8 cellular contexts compared by ENCODE assay signal in the genomic region with DNA sequence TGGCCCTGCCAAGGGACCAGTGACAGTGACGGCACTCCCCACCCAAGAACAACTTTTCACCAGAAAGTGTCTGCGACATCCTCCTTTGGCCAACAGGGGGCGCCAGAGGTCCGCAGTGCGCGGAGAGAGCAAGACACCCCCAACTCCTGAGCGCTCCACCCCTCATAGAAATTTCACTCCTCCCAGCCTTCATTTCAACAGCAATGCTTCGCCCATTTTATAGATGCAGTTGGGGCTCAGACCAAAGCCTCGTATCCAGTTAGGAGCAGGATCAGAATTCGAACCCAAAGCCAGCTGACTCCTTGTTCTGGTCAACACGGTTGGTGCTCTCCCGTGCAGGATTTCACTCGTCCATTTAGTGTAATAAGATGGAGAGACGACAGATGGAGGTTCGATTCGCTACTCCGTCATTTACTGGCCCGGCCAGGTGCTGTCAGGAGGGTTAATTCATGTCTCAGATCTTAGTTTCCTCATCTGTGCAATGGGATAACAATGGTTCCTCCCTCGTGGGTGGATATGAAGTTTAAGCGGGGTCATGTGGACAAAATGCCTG. TPM values are rescaled to one million over a fixed set of nuclear protein-coding genes. Genes with fewer than 3 reads are reported as not detected.
DNase-seq lines count a peak whose midpoint lies in the region; ATAC-seq and TF ChIP-seq lines count a peak whose summit lies in the region.

No MANE protein-coding gene starts in this region.

- no peak for TF ChIP-seq POLR2A in uterus (IDR thresholded peaks at IDR 0.05)

- TF ChIP-seq CTCF in heart right ventricle (IDR thresholded peaks at IDR 0.05): peak; percentile 86 to 94 (median 91)
- peak; percentile 77 to 84 (median 82) for TF ChIP-seq CTCF in uterus (IDR thresholded peaks at IDR 0.05)

- H3K9me3 ChIP-seq in heart right ventricle: no peaks in the 10 kb centered on the region
- no peaks in the 10 kb centered on the region for H3K9me3 ChIP-seq in uterus

- peaks cover 29% of the 10 kb centered on the region for H3K4me1 Mint-ChIP-seq in activated naive CD8-positive, alpha-beta T cell treated with anti-CD3 and anti-CD28 coated beads, Interleukin-2, amount 10 ng/mL, durations not matched to agents 7 days and 5 days

- no peak overlapping the region for H3K27ac ChIP-seq in heart right ventricle
- no peak overlapping the region for H3K27ac ChIP-seq in uterus

- peaks cover 1% of the 10 kb centered on the region for H3K36me3 Mint-ChIP-seq in activated naive CD8-positive, alpha-beta T cell treated with anti-CD3 and anti-CD28 coated beads, Interleukin-2, amount 10 ng/mL, durations not matched to agents 7 days and 5 days

- H3K4me3 Mint-ChIP-seq in activated naive CD8-positive, alpha-beta T cell treated with anti-CD3 and anti-CD28 coated beads, Interleukin-2, amount 10 ng/mL, durations not matched to agents 7 days and 5 days: peak overlapping the region; percentile 70

- peak; percentile 19 for ATAC-seq in activated naive CD8-positive, alpha-beta T cell treated with anti-CD3 and anti-CD28 coated beads, Interleukin-2, amount 10 ng/mL, durations not matched to agents 7 days and 5 days (ENCODE audit: low read depth)
- ATAC-seq in heart right ventricle (peak; percentile 23 to 56 (median 37)), GM18873 (IDR thresholded peaks at IDR 0.05; ENCODE audit: low FRiP score, unreplicated experiment) (no peak)

- POLR2A ChIA-PET in activated naive CD8-positive, alpha-beta T cell treated with anti-CD3 and anti-CD28 coated beads, Interleukin-2, amount 10 ng/mL, durations not matched to agents 7 days and 5 days (lab: Charles Lee): interaction anchor here (0.7 kb wide), 1 partner anchor 127 kb away, joined by 3 read pairs; the partner anchor contains the start of gene UNC119B

- H3K4me1 ChIP-seq in heart right ventricle (peaks cover 6 to 44% (median 29%) of the 10 kb centered on the region in 9 donors), uterus (peaks cover 0 to 13% of the 10 kb centered on the region in 2 donors)

- no peak overlapping the region for H3K27ac Mint-ChIP-seq in activated naive CD8-positive, alpha-beta T cell treated with anti-CD3 and anti-CD28 coated beads, Interleukin-2, amount 10 ng/mL, durations not matched to agents 7 days and 5 days

- H3K9me3 Mint-ChIP-seq in activated naive CD8-positive, alpha-beta T cell treated with anti-CD3 and anti-CD28 coated beads, Interleukin-2, amount 10 ng/mL, durations not matched to agents 7 days and 5 days: no peaks in the 10 kb centered on the region

- peak overlapping the region in 2 of 10 donors; percentile 55 to 58 for H3K4me3 ChIP-seq in heart right ventricle
- H3K4me3 ChIP-seq in uterus: no peak overlapping the region

- intact Hi-C loops in heart right ventricle (cut with DNase I): loop anchor here (1.0 to 10.0 kb wide), 16 partner anchors 64 to 529 kb away; partner anchors contain the start of genes UNC119B (in 2 of the 10) and HNF1A (in 1 of the 10)
- intact Hi-C loops in uterus (cut with DNase I; ENCODE audit: low total_unique reads): no loop called here

- H3K27me3 Mint-ChIP-seq in activated naive CD8-positive, alpha-beta T cell treated with anti-CD3 and anti-CD28 coated beads, Interleukin-2, amount 10 ng/mL, durations not matched to agents 7 days and 5 days: peaks cover 14% of the 10 kb centered on the region

- DNase-seq in GM03348 (ENCODE audit: low spot score): peak; percentile 89
- DNase-seq in NCI-H1092 (lab: John Stamatoyannopoulos, UW): peak; percentile 8
- DNase-seq in T follicular helper cell (ENCODE audit: low read depth): peak; percentile 68
- peak; percentile 89 for DNase-seq in activated naive CD8-positive, alpha-beta T cell treated with anti-CD3 and anti-CD28 coated beads, Interleukin-2, amount 10 ng/mL, durations not matched to agents 7 days and 5 days
- DNase-seq in heart right ventricle: peak; percentile 64 to 79
- DNase-seq in putamen (ENCODE audit: low spot score): peak; percentile 73
- DNase-seq in uterus: peak; percentile 71

- H3K27me3 ChIP-seq in heart right ventricle (peaks cover 0 to 22% (median 0%) of the 10 kb centered on the region in 7 donors), uterus (no peaks in the 10 kb centered on the region)

- H3K36me3 ChIP-seq in heart right ventricle: peaks cover 0 to 19% (median 8%) of the 10 kb centered on the region in 9 donors
- H3K36me3 ChIP-seq in uterus: no peaks in the 10 kb centered on the region

- 17 to 25% methylated on average over 20 of the region's 20 CpGs for WGBS in heart right ventricle, 2 donors

RNA-seq across cellular contexts. Expression of gene POP5, which starts 2.4 kb away (rescaled TPM):
- total RNA-seq in activated naive CD8-positive, alpha-beta T cell treated with anti-CD3 and anti-CD28 coated beads, Interleukin-2, amount 10 ng/mL, durations not matched to agents 7 days and 5 days: 10 to 100 TPM; 59.4 to 62.3 TPM
- total RNA-seq in heart right ventricle (10 to 100 TPM; 21.1 to 49.9 (median 36.9) TPM), uterus (10 to 100 TPM in 2 of 4 donors, 1 to 10 TPM in 1, under 1 TPM in 1; 0.59 to 32.2 (median 18.0) TPM)
- 10 to 100 TPM; 31.7 to 59.6 TPM for polyA plus RNA-seq in heart right ventricle

RNA-seq across cellular contexts. Expression of gene RNF10, which starts 49.4 kb away (rescaled TPM):
- total RNA-seq in activated naive CD8-positive, alpha-beta T cell treated with anti-CD3 and anti-CD28 coated beads, Interleukin-2, amount 10 ng/mL, durations not matched to agents 7 days and 5 days: 100 to 1,000 TPM; 205 to 216 TPM
- total RNA-seq in heart right ventricle (100 to 1,000 TPM; 228 to 359 (median 271) TPM), uterus (100 to 1,000 TPM in 2 of 4 donors, 10 to 100 TPM in 2; 53.8 to 169 (median 103) TPM)
- 100 to 1,000 TPM; 218 to 778 TPM for polyA plus RNA-seq in heart right ventricle

RNA-seq across cellular contexts. Expression of gene COQ5, which starts 54.6 kb away (rescaled TPM):
- 10 to 100 TPM; 24.6 to 25.2 TPM for total RNA-seq in activated naive CD8-positive, alpha-beta T cell treated with anti-CD3 and anti-CD28 coated beads, Interleukin-2, amount 10 ng/mL, durations not matched to agents 7 days and 5 days
- total RNA-seq in heart right ventricle (10 to 100 TPM; 32.0 to 56.0 (median 43.6) TPM), uterus (100 to 1,000 TPM in 1 of 4 donors, 10 to 100 TPM in 3; 18.5 to 117 (median 25.9) TPM)
- polyA plus RNA-seq in heart right ventricle: 10 to 100 TPM; 32.5 to 64.5 TPM

RNA-seq across cellular contexts. Expression of gene CABP1, which starts 56.9 kb away (rescaled TPM):
- 1 to 10 TPM; 1.4 to 1.7 TPM for total RNA-seq in activated naive CD8-positive, alpha-beta T cell treated with anti-CD3 and anti-CD28 coated beads, Interleukin-2, amount 10 ng/mL, durations not matched to agents 7 days and 5 days
- 1 to 10 TPM; 1.3 to 8.7 (median 3.0) TPM for total RNA-seq in heart right ventricle
- 10 to 100 TPM in 1 of 2 donors, 1 to 10 TPM in 1; 3.3 to 12.0 TPM for polyA plus RNA-seq in heart right ventricle
- total RNA-seq in uterus: 1 to 10 TPM in 2 of 4 donors, under 1 TPM in 1, not detected in 1; 0.51 to 6.4 (median 2.1) TPM

Comparison
In these comparisons a context has a peak if more than half of its experiments do, and no peak if none do; other contexts are left out.
1. DNase-seq: peak in every context shown above with its lines; median percentile 89 in GM03348; 89 in activated naive CD8-positive, alpha-beta T cell treated with anti-CD3 and anti-CD28 coated beads, Interleukin-2, amount 10 ng/mL, durations not matched to agents 7 days and 5 days; 73 in putamen; 72 in heart right ventricle; 71 in uterus; 68 in T follicular helper cell; 8 in NCI-H1092.